ENCODE assay signal across 25 cellular contexts in genomic region chrX:150100261-150100660, GRCh38.
"Had no signal": no experiment of that assay in that cellular context is flagged by ENCODE, and none has a peak within 500 bp of the region (broad histone marks: within the 10 kb centered on the region; RNA-seq: fewer than 3 reads in every experiment).

No MANE protein-coding gene starts in this region.

- H3K27ac ChIP-seq: body of pancreas, coronary artery, gastroesophageal sphincter, heart left ventricle, left ventricle myocardium inferior, right atrium auricular region, stomach, testis had no signal

- H3K9me3 Mint-ChIP-seq: activated B cell treated with CpG ODN at 0.5 μM for 24 hours; activated CD4-positive, alpha-beta memory T cell treated with anti-CD3 and anti-CD28 coated beads for 36 hours; activated naive CD4-positive, alpha-beta T cell treated with anti-CD3 and anti-CD28 coated beads, Interleukin-2, amount 50 U/mL, for 72 hours; activated T-helper 1 cell treated with anti-CD3 and anti-CD28 coated beads, Interleukin-12 subunit alpha, Interleukin-12 subunit beta, Interleukin-2, Interleukin-4 antibody, amounts not matched to agents 30 ng/mL and 10 ng/mL and 1 ng/mL, durations not matched to agents 14 hours and 24 hours and 36 hours; T-cell had no signal

- H3K9me3 ChIP-seq: body of pancreas, gastroesophageal sphincter, left ventricle myocardium inferior, testis had no signal

- ATAC-seq: activated naive CD4-positive, alpha-beta T cell treated with anti-CD3 and anti-CD28 coated beads, Interleukin-2, amount 50 U/mL, for 72 hours; body of pancreas; gastroesophageal sphincter; heart left ventricle; T-cell had no signal

- H3K4me3 Mint-ChIP-seq: activated B cell treated with CpG ODN at 0.5 μM for 24 hours; activated CD4-positive, alpha-beta memory T cell treated with anti-CD3 and anti-CD28 coated beads for 36 hours; activated T-helper 1 cell treated with anti-CD3 and anti-CD28 coated beads, Interleukin-12 subunit alpha, Interleukin-12 subunit beta, Interleukin-2, Interleukin-4 antibody, amounts not matched to agents 30 ng/mL and 10 ng/mL and 1 ng/mL, durations not matched to agents 14 hours and 24 hours and 36 hours; T-cell had no signal

- H3K4me3 ChIP-seq: body of pancreas, coronary artery, gastroesophageal sphincter, heart left ventricle, left ventricle myocardium inferior, right atrium auricular region, stomach, testis had no signal

- H3K36me3 Mint-ChIP-seq: activated CD4-positive, alpha-beta memory T cell treated with anti-CD3 and anti-CD28 coated beads for 36 hours; activated naive CD4-positive, alpha-beta T cell treated with anti-CD3 and anti-CD28 coated beads, Interleukin-2, amount 50 U/mL, for 72 hours; T-cell had no signal

- H3K27me3 Mint-ChIP-seq: activated B cell treated with CpG ODN at 0.5 μM for 24 hours; activated CD4-positive, alpha-beta memory T cell treated with anti-CD3 and anti-CD28 coated beads for 36 hours; progenitor cell of endocrine pancreas had no signal

- H3K36me3 ChIP-seq: gastroesophageal sphincter, heart left ventricle, left ventricle myocardium inferior, right atrium auricular region, stomach had no signal

- H3K27me3 ChIP-seq: body of pancreas, gastroesophageal sphincter, heart left ventricle, right atrium auricular region, stomach, testis had no signal

- H3K4me1 Mint-ChIP-seq: activated B cell treated with CpG ODN at 0.5 μM for 24 hours, T-cell had no signal

- H3K27ac Mint-ChIP-seq: activated B cell treated with CpG ODN at 0.5 μM for 24 hours; activated CD4-positive, alpha-beta memory T cell treated with anti-CD3 and anti-CD28 coated beads for 36 hours; activated naive CD4-positive, alpha-beta T cell treated with anti-CD3 and anti-CD28 coated beads, Interleukin-2, amount 50 U/mL, for 72 hours; activated T-helper 1 cell treated with anti-CD3 and anti-CD28 coated beads, Interleukin-12 subunit alpha, Interleukin-12 subunit beta, Interleukin-2, Interleukin-4 antibody, amounts not matched to agents 30 ng/mL and 10 ng/mL and 1 ng/mL, durations not matched to agents 14 hours and 24 hours and 36 hours; progenitor cell of endocrine pancreas; T-cell had no signal

- FAIRE-seq: endometrium had no signal

- H3K4me1 ChIP-seq: body of pancreas, gastroesophageal sphincter, left ventricle myocardium inferior, right atrium auricular region, stomach, testis had no signal

- DNase-seq: activated B cell treated with CpG ODN at 0.5 μM for 24 hours; activated CD4-positive, alpha-beta memory T cell treated with anti-CD3 and anti-CD28 coated beads for 36 hours; activated CD4-positive, alpha-beta T cell treated with anti-CD3 and anti-CD28 coated beads for 4 hours; activated gamma-delta T cell treated with Interleukin-2 at 50 U/mL for 16 hours; activated T-cell treated with anti-CD3 and anti-CD28 coated beads for 4 hours; amniotic stem cell; body of pancreas; central memory CD4-positive, alpha-beta T cell; erythroblast; heart left ventricle; kidney glomerular epithelial cell; left ventricle myocardium inferior; mammary epithelial cell; midbrain; stimulated activated CD4-positive, alpha-beta T cell treated with anti-CD3 and anti-CD28 coated beads, Interleukin-4, amount 100 ng/mL, for 1 hour; stomach; T-cell; testis had no signal
